16 cellular contexts compared by ENCODE assay signal in genomic region chr21:44199448-44199847, GRCh38. TPM values are rescaled to one million over a fixed set of nuclear protein-coding genes. Genes with fewer than 3 reads are reported as not detected.
DNase-seq lines count a peak whose midpoint lies in the region; ATAC-seq and TF ChIP-seq lines count a peak whose summit lies in the region.
"Had no signal": no experiment of that assay in that cellular context is flagged by ENCODE, and none has a peak within 500 bp of the region (broad histone marks: within the 10 kb centered on the region; RNA-seq: fewer than 3 reads in every experiment).

No MANE protein-coding gene starts in this region.

- ATAC-seq in SK-N-SH treated with all-trans-retinoic acid at 6 μM for 48 hours (no peak), GM18519 (IDR thresholded peaks at IDR 0.05; ENCODE audit: low FRiP score, unreplicated experiment) (no peak), HG02588 (IDR thresholded peaks at IDR 0.05; ENCODE audit: unreplicated experiment) (no peak)
- ATAC-seq: A549; activated naive CD8-positive, alpha-beta T cell treated with anti-CD3 and anti-CD28 coated beads, Interleukin-2, amount 50 U/mL, for 24 hours had no signal

- no peaks in the 10 kb centered on the region for H4K20me1 ChIP-seq in SK-N-SH (ENCODE audit: insufficient read depth)

- no peaks in the 10 kb centered on the region for H3K79me2 ChIP-seq in SK-N-SH (ENCODE audit: insufficient read depth)

- POLR2A ChIA-PET in SK-N-SH (lab: Yijun Ruan, JAX): no interaction called here

- WGBS in SK-N-SH (ENCODE audit: low lambda C conversion rate): 85% methylated on average over 8 of the region's 15 CpGs
- WGBS in spleen, 5 donors: 75 to 88% (median 84%) methylated on average over 15 of the region's 15 CpGs

- intact Hi-C loops in spleen (cut with DNase I; ENCODE audit: low total_unique reads): no loop called here

- no peak for TF ChIP-seq EP300 in SK-N-SH (IDR thresholded peaks at IDR 0.05; ENCODE audit: borderline replicate concordance in 1 of 2, low read depth in 1 of 2, low read length in 1 of 2)

- H3K36me3 ChIP-seq in SK-N-SH (replicated peaks in 1 of 2; ENCODE audit: control insufficient read depth in 1 of 2, insufficient read depth in 2 of 2, low read length in 1 of 2) (no peaks in the 10 kb centered on the region), NT2/D1 (ENCODE audit: insufficient read depth, insufficient read length, low read length) (no peaks in the 10 kb centered on the region), spleen (no peaks in the 10 kb centered on the region)
- H3K36me3 ChIP-seq: right atrium auricular region had no signal

- DNase-seq in SK-N-SH: peak; percentile 1
- peak; percentile 27 for DNase-seq in NT2/D1 (ENCODE audit: low read depth, low spot score)
- peak; percentile 54 for DNase-seq in iPS DF 19.7 (ENCODE audit: low read depth, low spot score)
- peak; percentile 36 for DNase-seq in spleen
- no peak for DNase-seq in activated effector memory CD4-positive, alpha-beta T cell treated with Interleukin-2 at 50 U/mL for 16 hours
- DNase-seq: activated naive CD8-positive, alpha-beta T cell treated with anti-CD3 and anti-CD28 coated beads, Interleukin-2, amount 50 U/mL, for 24 hours; CD4-positive, alpha-beta T cell; DMS79 treated with DMSO at 0.1 percent for 48 hours; dorsolateral prefrontal cortex; glutamatergic neuron; NCI-H2081 treated with DMSO at 0.1 percent for 48 hours had no signal

- no peaks in the 10 kb centered on the region for H3F3A ChIP-seq in SK-N-SH (replicated peaks; ENCODE audit: insufficient read depth)

- no peaks in the 10 kb centered on the region for H3K9me2 ChIP-seq in SK-N-SH

- H3K9ac ChIP-seq in SK-N-SH (no peak overlapping the region), NT2/D1 (ENCODE audit: insufficient read length, low read depth) (no peak overlapping the region)

- H3K4me3 ChIP-seq in SK-N-SH (ENCODE audit: low read depth in 2 of 2, low read length in 1 of 2) (no peak overlapping the region), NT2/D1 (ENCODE audit: insufficient read length, low read depth) (no peak overlapping the region), spleen (no peak overlapping the region)
- H3K4me3 ChIP-seq: A549, dorsolateral prefrontal cortex, right atrium auricular region had no signal

- no peak overlapping the region for H3K4me2 ChIP-seq in SK-N-SH
- H3K4me2 ChIP-seq: A549 had no signal

- H3K27ac ChIP-seq in SK-N-SH (ENCODE audit: low read depth in 2 of 2, low read length in 1 of 2) (no peak overlapping the region), spleen (no peak overlapping the region)
- H3K27ac ChIP-seq: A549, dorsolateral prefrontal cortex, right atrium auricular region had no signal

- CTCF ChIA-PET in SK-N-SH (lab: Yijun Ruan, JAX): no interaction called here

- H3K4me1 ChIP-seq in SK-N-SH (ENCODE audit: control insufficient read depth in 1 of 2, insufficient read depth in 2 of 2, low read depth in 1 of 2, low read length in 1 of 2) (no peaks in the 10 kb centered on the region), NT2/D1 (ENCODE audit: insufficient read depth, insufficient read length) (no peaks in the 10 kb centered on the region), spleen (peaks cover 0 to 11% (median 0%) of the 10 kb centered on the region in 6 donors)
- H3K4me1 ChIP-seq: A549, right atrium auricular region had no signal

- no peaks in the 10 kb centered on the region for H3K27me3 ChIP-seq in SK-N-SH (ENCODE audit: insufficient read depth)
- no peaks in the 10 kb centered on the region for H3K27me3 ChIP-seq in NT2/D1 (ENCODE audit: insufficient read depth, insufficient read length)
- H3K27me3 ChIP-seq in spleen (replicated peaks in 1 of 7): no peaks in the 10 kb centered on the region
- H3K27me3 ChIP-seq: dorsolateral prefrontal cortex, right atrium auricular region had no signal

- H3K9me3 ChIP-seq in SK-N-SH: no peaks in the 10 kb centered on the region
- H3K9me3 ChIP-seq in NT2/D1 (ENCODE audit: insufficient read depth, low read length): no peaks in the 10 kb centered on the region
- H3K9me3 ChIP-seq in spleen: no peaks in the 10 kb centered on the region
- H3K9me3 ChIP-seq: A549, right atrium auricular region had no signal

- H2AFZ ChIP-seq in SK-N-SH (ENCODE audit: low read depth): no peak overlapping the region

- no peak for TF ChIP-seq POLR2A in spleen (IDR thresholded peaks at IDR 0.05)

- TF ChIP-seq CTCF in SK-N-SH (IDR thresholded peaks at IDR 0.05) (no peak), spleen (IDR thresholded peaks at IDR 0.05 in 8 of 11, conservative IDR thresholded peaks at IDR 0.05 in 3 of 11) (no peak)

- TF ChIP-seq RAD21 in SK-N-SH (IDR thresholded peaks at IDR 0.05; ENCODE audit: low read length): no peak

TF ChIP-seq in SK-N-SH, 30 proteins besides CTCF, POLR2A, EP300 and RAD21 (continues in another document):
- TF ChIP-seq TAF1 (IDR thresholded peaks at IDR 0.05; ENCODE audit: borderline replicate concordance, low read depth, low read length) (no peak), NRF1 (IDR thresholded peaks at IDR 0.05; ENCODE audit: low read depth, low read length) (no peak), CHD2 (IDR thresholded peaks at IDR 0.05; ENCODE audit: low read length, partially characterized antibody) (no peak), POLR2AphosphoS5 (IDR thresholded peaks at IDR 0.05; ENCODE audit: low read depth, low read length) (no peak), NFIC (IDR thresholded peaks at IDR 0.05; ENCODE audit: borderline replicate concordance) (no peak), JUND (IDR thresholded peaks at IDR 0.05) (no peak), TEAD4 (IDR thresholded peaks at IDR 0.05; ENCODE audit: borderline replicate concordance, insufficient read depth) (no peak), USF1 (IDR thresholded peaks at IDR 0.05; ENCODE audit: borderline replicate concordance, low read depth) (no peak), EZH2phosphoT487 (IDR thresholded peaks at IDR 0.05; ENCODE audit: borderline replicate concordance, low read depth) (no peak), GATA2 (CRISPR knock-in tag; IDR thresholded peaks at IDR 0.05) (no peak), FOSL2 (IDR thresholded peaks at IDR 0.05; ENCODE audit: borderline replicate concordance, low read depth) (no peak), MAX (IDR thresholded peaks at IDR 0.05; ENCODE audit: low read depth) (no peak), RXRA (IDR thresholded peaks at IDR 0.05; ENCODE audit: borderline replicate concordance, low read depth) (no peak), RFX5 (IDR thresholded peaks at IDR 0.05; ENCODE audit: low read length) (no peak)

TF ChIP-seq in SK-N-SH treated with all-trans-retinoic acid at 6 μM for 48 hours, 23 proteins besides CTCF, POLR2A, EP300 and RAD21:
- TF ChIP-seq TOX (CRISPR knock-in tag; IDR thresholded peaks at IDR 0.05; ENCODE audit: borderline replicate concordance): no peak

RNA-seq across cellular contexts. Expression of gene ICOSLG, which starts 41.3 kb away (rescaled TPM):
- polyA plus RNA-seq in SK-N-SH (2012; rRNA removed): 0.43 and 0.52 TPM in 2 replicates
- polyA plus RNA-seq in SK-N-SH (2012; cell fraction: cytosol; rRNA removed): 0.14 and 0.37 TPM in 2 replicates
- 0.64 and 2.8 TPM in 2 replicates for polyA plus RNA-seq in SK-N-SH (2012; cell fraction: nucleus; rRNA removed)
- total RNA-seq in spleen: 10 to 100 TPM in 2 of 7 donors, 1 to 10 TPM in 5; 4.4 to 17.5 (median 8.5) TPM
- polyA plus RNA-seq in spleen: 1 to 10 TPM; 1.9 to 6.6 (median 3.7) TPM
